28 cellular contexts compared by ENCODE assay signal in genomic region chr12:97324471-97324870, GRCh38.
"Had no signal": no experiment of that assay in that cellular context is flagged by ENCODE, and none has a peak within 500 bp of the region (broad histone marks: within the 10 kb centered on the region; RNA-seq: fewer than 3 reads in every experiment).

No MANE protein-coding gene starts in this region.

- H3K36me3 ChIP-seq: gastroesophageal sphincter, heart right ventricle, ovary, sigmoid colon, thoracic aorta, tibial nerve, upper lobe of left lung, uterus had no signal

- H3K27me3 ChIP-seq: foreskin keratinocyte, gastroesophageal sphincter, ovary, tibial nerve, upper lobe of left lung, uterus had no signal

- DNase-seq: effector CD4-positive, alpha-beta T cell; foreskin keratinocyte; heart right ventricle; hippocampal formation; left colon; mucosa of descending colon; naive B cell; occipital lobe; ovary; psoas muscle; right cardiac atrium; sigmoid colon; stimulated activated CD4-positive, alpha-beta T cell treated with anti-CD3 and anti-CD28 coated beads, Interleukin-2, amount 100 ng/mL, for 24 hours; stimulated activated CD4-positive, alpha-beta T cell treated with anti-CD3 and anti-CD28 coated beads, Interleukin-4, amount 100 ng/mL, for 4 hours; stimulated activated naive B cell treated with anti-CD40 and anti-IgM and Interleukin-4, amounts not matched to agents 10 μg/mL and 1 μg/mL and 100 μg/mL, for 72 hours; upper lobe of left lung; uterus had no signal

- H3K4me3 Mint-ChIP-seq: memory B cell; mesothelial cell of epicardium; naive B cell; natural killer cell treated with Interleukin-12 subunit alpha and Interleukin-12 subunit beta and Interleukin-15 and Interleukin-18, amount 100 ng/mL, for 72 hours; stimulated activated naive B cell treated with anti-CD40 and anti-IgM and Interleukin-4, amounts not matched to agents 10 μg/mL and 1 μg/mL and 100 μg/mL, for 72 hours; stimulated activated naive CD8-positive, alpha-beta T cell treated with anti-CD3 and anti-CD28 coated beads, Interleukin-15, Interleukin-2, amounts not matched to agents 100 ng/mL and 50 ng/mL, for 24 hours had no signal

- H3K36me3 Mint-ChIP-seq: mesothelial cell of epicardium; naive B cell; natural killer cell treated with Interleukin-12 subunit alpha and Interleukin-12 subunit beta and Interleukin-15 and Interleukin-18, amount 100 ng/mL, for 72 hours; stimulated activated naive B cell treated with anti-CD40 and anti-IgM and Interleukin-4, amounts not matched to agents 10 μg/mL and 1 μg/mL and 100 μg/mL, for 72 hours had no signal

- H3K4me3 ChIP-seq: dorsolateral prefrontal cortex, gastroesophageal sphincter, heart right ventricle, lung, mucosa of descending colon, ovary, psoas muscle, sigmoid colon, thoracic aorta, tibial nerve, upper lobe of left lung, uterus had no signal

- ATAC-seq: esophagus mucosa; foreskin keratinocyte; gastroesophageal sphincter; heart right ventricle; left colon; mucosa of descending colon; natural killer cell treated with Interleukin-12 subunit alpha and Interleukin-12 subunit beta and Interleukin-15 and Interleukin-18, amount 100 ng/mL, for 72 hours; psoas muscle; right cardiac atrium; stimulated activated naive B cell treated with anti-CD40 and anti-IgM and Interleukin-4, amounts not matched to agents 10 μg/mL and 1 μg/mL and 100 μg/mL, for 72 hours had no signal

- H3K4me1 ChIP-seq: foreskin keratinocyte, gastroesophageal sphincter, heart right ventricle, psoas muscle, sigmoid colon, tibial nerve, upper lobe of left lung, uterus had no signal

- H3K27ac ChIP-seq: dorsolateral prefrontal cortex, epithelial cell of prostate, foreskin keratinocyte, gastroesophageal sphincter, heart right ventricle, ovary, psoas muscle, sigmoid colon, thoracic aorta, tibial nerve, upper lobe of left lung, uterus had no signal

- H3K9me3 Mint-ChIP-seq: memory B cell; mesothelial cell of epicardium; natural killer cell treated with Interleukin-12 subunit alpha and Interleukin-12 subunit beta and Interleukin-15 and Interleukin-18, amount 100 ng/mL, for 72 hours; stimulated activated naive B cell treated with anti-CD40 and anti-IgM and Interleukin-4, amounts not matched to agents 10 μg/mL and 1 μg/mL and 100 μg/mL, for 72 hours; stimulated activated naive CD8-positive, alpha-beta T cell treated with anti-CD3 and anti-CD28 coated beads, Interleukin-15, Interleukin-2, amounts not matched to agents 100 ng/mL and 50 ng/mL, for 24 hours had no signal

- H3K27ac Mint-ChIP-seq: memory B cell; mesothelial cell of epicardium; naive B cell; natural killer cell treated with Interleukin-12 subunit alpha and Interleukin-12 subunit beta and Interleukin-15 and Interleukin-18, amount 100 ng/mL, for 72 hours; stimulated activated naive B cell treated with anti-CD40 and anti-IgM and Interleukin-4, amounts not matched to agents 10 μg/mL and 1 μg/mL and 100 μg/mL, for 72 hours; stimulated activated naive CD8-positive, alpha-beta T cell treated with anti-CD3 and anti-CD28 coated beads, Interleukin-15, Interleukin-2, amounts not matched to agents 100 ng/mL and 50 ng/mL, for 24 hours had no signal

- H3K9me3 ChIP-seq: gastroesophageal sphincter, heart right ventricle, mucosa of descending colon, ovary, psoas muscle, sigmoid colon, thoracic aorta, tibial nerve, upper lobe of left lung, uterus had no signal

- H3K4me1 Mint-ChIP-seq: memory B cell; mesothelial cell of epicardium; naive B cell; stimulated activated naive B cell treated with anti-CD40 and anti-IgM and Interleukin-4, amounts not matched to agents 10 μg/mL and 1 μg/mL and 100 μg/mL, for 72 hours had no signal
